Comparison of ENCODE assay signal across 1 cellular context in the genomic region with DNA sequence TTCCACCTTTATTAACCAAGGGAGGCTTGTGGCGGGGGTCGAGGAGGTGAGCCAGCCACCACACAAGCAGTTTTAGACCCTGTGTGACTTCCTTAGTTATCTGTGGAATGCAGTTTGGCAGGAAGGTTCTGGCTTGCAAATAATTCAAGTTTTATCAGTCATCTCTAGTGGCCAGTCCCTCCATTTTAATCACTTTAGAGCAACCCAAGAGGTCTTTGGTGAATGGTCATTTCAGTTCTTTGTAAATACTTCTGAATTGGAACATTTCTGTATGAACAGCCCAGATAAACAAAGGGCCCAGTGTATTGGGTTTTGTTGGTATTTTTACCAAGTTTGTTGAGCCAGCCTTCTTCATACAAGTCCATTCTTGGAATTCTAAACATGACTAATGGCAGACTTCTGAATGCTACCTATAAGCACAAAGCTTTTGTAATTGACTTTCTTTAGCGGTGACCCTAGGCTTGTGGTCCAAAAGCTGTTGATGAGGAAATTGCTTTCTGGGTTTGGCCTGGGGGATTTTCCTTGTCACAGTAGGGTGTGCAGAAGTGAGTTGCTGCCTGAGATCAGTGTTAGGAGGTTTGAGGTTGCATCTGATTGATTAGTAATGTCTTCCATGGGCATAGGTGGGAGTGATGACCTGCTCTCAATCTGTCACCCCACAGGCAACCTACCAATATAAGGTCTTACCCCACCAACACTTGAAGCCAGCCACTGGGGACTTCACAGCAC.
TF ChIP-seq lines count a peak whose summit lies in the region.

No MANE protein-coding gene starts in this region.

TF ChIP-seq in GM12878, 131 proteins besides CTCF, POLR2A, EP300 and RAD21 (continued from another document):
- TF ChIP-seq, protein P1, sequence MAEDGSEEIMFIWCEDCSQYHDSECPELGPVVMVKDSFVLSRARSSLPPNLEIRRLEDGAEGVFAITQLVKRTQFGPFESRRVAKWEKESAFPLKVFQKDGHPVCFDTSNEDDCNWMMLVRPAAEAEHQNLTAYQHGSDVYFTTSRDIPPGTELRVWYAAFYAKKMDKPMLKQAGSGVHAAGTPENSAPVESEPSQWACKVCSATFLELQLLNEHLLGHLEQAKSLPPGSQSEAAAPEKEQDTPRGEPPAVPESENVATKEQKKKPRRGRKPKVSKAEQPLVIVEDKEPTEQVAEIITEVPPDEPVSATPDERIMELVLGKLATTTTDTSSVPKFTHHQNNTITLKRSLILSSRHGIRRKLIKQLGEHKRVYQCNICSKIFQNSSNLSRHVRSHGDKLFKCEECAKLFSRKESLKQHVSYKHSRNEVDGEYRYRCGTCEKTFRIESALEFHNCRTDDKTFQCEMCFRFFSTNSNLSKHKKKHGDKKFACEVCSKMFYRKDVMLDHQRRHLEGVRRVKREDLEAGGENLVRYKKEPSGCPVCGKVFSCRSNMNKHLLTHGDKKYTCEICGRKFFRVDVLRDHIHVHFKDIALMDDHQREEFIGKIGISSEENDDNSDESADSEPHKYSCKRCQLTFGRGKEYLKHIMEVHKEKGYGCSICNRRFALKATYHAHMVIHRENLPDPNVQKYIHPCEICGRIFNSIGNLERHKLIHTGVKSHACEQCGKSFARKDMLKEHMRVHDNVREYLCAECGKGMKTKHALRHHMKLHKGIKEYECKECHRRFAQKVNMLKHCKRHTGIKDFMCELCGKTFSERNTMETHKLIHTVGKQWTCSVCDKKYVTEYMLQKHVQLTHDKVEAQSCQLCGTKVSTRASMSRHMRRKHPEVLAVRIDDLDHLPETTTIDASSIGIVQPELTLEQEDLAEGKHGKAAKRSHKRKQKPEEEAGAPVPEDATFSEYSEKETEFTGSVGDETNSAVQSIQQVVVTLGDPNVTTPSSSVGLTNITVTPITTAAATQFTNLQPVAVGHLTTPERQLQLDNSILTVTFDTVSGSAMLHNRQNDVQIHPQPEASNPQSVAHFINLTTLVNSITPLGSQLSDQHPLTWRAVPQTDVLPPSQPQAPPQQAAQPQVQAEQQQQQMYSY (CRISPR knock-in tag; IDR thresholded peaks at IDR 0.05), result no peak
- TF ChIP-seq SMARCA5 (IDR thresholded peaks at IDR 0.05) (no peak), BMI1 (IDR thresholded peaks at IDR 0.05; ENCODE audit: borderline replicate concordance) (no peak), SIN3A (IDR thresholded peaks at IDR 0.05; ENCODE audit: low read depth, low read length) (no peak), RFX5 (IDR thresholded peaks at IDR 0.05; ENCODE audit: low read depth, low read length) (no peak)
- TF ChIP-seq, protein P2, sequence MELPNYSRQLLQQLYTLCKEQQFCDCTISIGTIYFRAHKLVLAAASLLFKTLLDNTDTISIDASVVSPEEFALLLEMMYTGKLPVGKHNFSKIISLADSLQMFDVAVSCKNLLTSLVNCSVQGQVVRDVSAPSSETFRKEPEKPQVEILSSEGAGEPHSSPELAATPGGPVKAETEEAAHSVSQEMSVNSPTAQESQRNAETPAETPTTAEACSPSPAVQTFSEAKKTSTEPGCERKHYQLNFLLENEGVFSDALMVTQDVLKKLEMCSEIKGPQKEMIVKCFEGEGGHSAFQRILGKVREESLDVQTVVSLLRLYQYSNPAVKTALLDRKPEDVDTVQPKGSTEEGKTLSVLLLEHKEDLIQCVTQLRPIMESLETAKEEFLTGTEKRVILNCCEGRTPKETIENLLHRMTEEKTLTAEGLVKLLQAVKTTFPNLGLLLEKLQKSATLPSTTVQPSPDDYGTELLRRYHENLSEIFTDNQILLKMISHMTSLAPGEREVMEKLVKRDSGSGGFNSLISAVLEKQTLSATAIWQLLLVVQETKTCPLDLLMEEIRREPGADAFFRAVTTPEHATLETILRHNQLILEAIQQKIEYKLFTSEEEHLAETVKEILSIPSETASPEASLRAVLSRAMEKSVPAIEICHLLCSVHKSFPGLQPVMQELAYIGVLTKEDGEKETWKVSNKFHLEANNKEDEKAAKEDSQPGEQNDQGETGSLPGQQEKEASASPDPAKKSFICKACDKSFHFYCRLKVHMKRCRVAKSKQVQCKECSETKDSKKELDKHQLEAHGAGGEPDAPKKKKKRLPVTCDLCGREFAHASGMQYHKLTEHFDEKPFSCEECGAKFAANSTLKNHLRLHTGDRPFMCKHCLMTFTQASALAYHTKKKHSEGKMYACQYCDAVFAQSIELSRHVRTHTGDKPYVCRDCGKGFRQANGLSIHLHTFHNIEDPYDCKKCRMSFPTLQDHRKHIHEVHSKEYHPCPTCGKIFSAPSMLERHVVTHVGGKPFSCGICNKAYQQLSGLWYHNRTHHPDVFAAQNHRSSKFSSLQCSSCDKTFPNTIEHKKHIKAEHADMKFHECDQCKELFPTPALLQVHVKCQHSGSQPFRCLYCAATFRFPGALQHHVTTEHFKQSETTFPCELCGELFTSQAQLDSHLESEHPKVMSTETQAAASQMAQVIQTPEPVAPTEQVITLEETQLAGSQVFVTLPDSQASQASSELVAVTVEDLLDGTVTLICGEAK (IDR thresholded peaks at IDR 0.05; ENCODE audit: borderline replicate concordance), result no peak
